Comparison of ENCODE assay signal across 8 cellular contexts in the genomic region with DNA sequence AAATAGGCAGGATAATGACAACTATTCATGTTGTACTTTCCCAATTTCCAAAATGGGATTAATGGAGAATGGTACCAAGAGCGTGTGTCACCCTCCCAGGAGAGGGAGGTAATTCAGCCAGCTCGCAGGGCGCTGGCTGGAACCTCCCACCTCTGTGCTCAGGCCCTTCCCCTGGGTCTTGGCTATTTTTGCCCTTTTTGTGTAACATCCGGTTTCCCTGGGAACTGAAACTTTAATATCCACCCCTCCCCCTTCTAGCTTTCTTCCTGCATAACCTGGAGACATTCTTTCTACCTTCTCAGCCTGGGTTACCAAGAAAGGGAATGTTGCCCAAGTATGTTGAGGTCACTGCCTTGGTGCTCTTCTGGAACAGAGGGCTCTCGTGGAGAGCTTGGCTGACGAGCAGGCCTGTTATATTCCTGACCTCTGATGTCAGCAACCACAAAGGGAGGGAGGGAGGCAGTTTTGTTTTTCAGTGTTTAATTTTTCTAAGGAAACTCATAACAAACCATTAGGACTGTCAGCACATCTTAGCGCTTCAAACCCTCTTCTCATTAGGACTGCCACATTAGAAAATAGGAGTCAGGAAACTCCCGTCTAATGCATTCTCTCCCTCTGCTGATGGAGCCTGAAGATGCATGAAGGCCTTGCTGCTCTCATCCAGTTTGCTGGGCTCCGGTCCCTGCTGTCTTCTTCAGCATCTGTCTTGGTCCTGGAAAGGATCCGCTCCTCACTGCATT. TPM values are rescaled to one million over a fixed set of nuclear protein-coding genes. Genes with fewer than 3 reads are reported as not detected.
DNase-seq lines count a peak whose midpoint lies in the region; ATAC-seq and TF ChIP-seq lines count a peak whose summit lies in the region.

No MANE protein-coding gene starts in this region.

- BruUV-seq in PC-9 (replicated peaks; lab: Mats Ljungman, UMichigan), result no TSS peak

- H4K20me1 ChIP-seq in PC-9 (ENCODE audit: insufficient read depth) (no peaks in the 10 kb centered on the region), osteoblast (ENCODE audit: insufficient read depth, low read length) (no peaks in the 10 kb centered on the region)

- no peak for TF ChIP-seq CTCF in PC-9 (conservative IDR thresholded peaks at IDR 0.05)
- no peak for TF ChIP-seq CTCF in esophagus squamous epithelium (IDR thresholded peaks at IDR 0.05)
- TF ChIP-seq CTCF in osteoblast (IDR thresholded peaks at IDR 0.05; ENCODE audit: extremely low read depth, low read depth, low read length), result peak; percentile 24

- H3K4me1 ChIP-seq in PC-9 (replicated peaks; ENCODE audit: insufficient read depth) (peaks cover 70% of the 10 kb centered on the region), esophagus squamous epithelium (peaks cover 34 to 65% (median 51%) of the 10 kb centered on the region in 3 donors), osteoblast (ENCODE audit: insufficient read depth, low read length) (peaks cover 61% of the 10 kb centered on the region)

- H2AFZ ChIP-seq in PC-9, result no peak overlapping the region
- H2AFZ ChIP-seq in osteoblast (ENCODE audit: low read length), result peak overlapping the region; percentile 33

- no peaks in the 10 kb centered on the region; the same call in 1 of the 2 replicates for H3K9me2 ChIP-seq in PC-9 (ENCODE audit: insufficient read depth)

- POLR2A ChIA-PET in PC-9 (lab: Charles Lee; ENCODE audit: unreplicated experiment), result interaction anchor here (0.5 to 1.0 kb wide), 5 partner anchors 26 to 370 kb away, joined by 3 to 7 read pairs (median 4); a partner anchor contains a TSS

- H3K4me2 ChIP-seq in PC-9 (peak overlapping the region; percentile 59), osteoblast (ENCODE audit: insufficient read depth, low read length) (peak overlapping the region; percentile 71)

- H3K9me3 ChIP-seq in PC-9 (ENCODE audit: insufficient read depth, low read depth), result no peaks in the 10 kb centered on the region
- H3K9me3 ChIP-seq in esophagus squamous epithelium, result no peaks in the 10 kb centered on the region
- H3K9me3 ChIP-seq in osteoblast (ENCODE audit: low read depth, low read length), result no peaks in the 10 kb centered on the region

- H3F3A ChIP-seq in PC-9 (ENCODE audit: insufficient read depth, low read depth), result peaks cover 39% of the 10 kb centered on the region

- 41 to 71% methylated on average over 9 to 10 of the region's 10 CpGs for WGBS in esophagus squamous epithelium, 2 donors

- H3K27ac ChIP-seq in PC-9 (peak overlapping the region; percentile 87), esophagus squamous epithelium (peak overlapping the region; percentile 63 to 92 (median 84)), osteoblast (ENCODE audit: low read depth, low read length) (peak overlapping the region; percentile 98)

- no peak for TF ChIP-seq POLR2A in esophagus squamous epithelium (IDR thresholded peaks at IDR 0.05)

- intact Hi-C loops in PC-9 (cut with micrococcal nuclease; ENCODE audit: unreplicated experiment), result loop anchor here (1.0 to 5.0 kb wide), 3 partner anchors 26 to 50 kb away; no protein-coding TSS in a partner anchor
- intact Hi-C loops in esophagus squamous epithelium (cut with DNase I), result no loop called here

- H3K27me3 ChIP-seq in PC-9 (ENCODE audit: insufficient read depth, low read depth) (no peaks in the 10 kb centered on the region), esophagus squamous epithelium (no peaks in the 10 kb centered on the region), osteoblast (ENCODE audit: insufficient read depth, low read length) (no peaks in the 10 kb centered on the region)

- DNase-seq in PC-9, result peak; percentile 75 to 99
- DNase-seq in esophagus squamous epithelium (lab: John Stamatoyannopoulos, UW), result no peak
- DNase-seq in osteoblast (ENCODE audit: insufficient read length, low spot score, missing footprints), result peak; percentile 93
- DNase-seq in DMS 273 treated with DMSO at 0.1 percent for 48 hours (lab: John Stamatoyannopoulos, UW), result no peak
- no peak for DNase-seq in stimulated activated naive CD8-positive, alpha-beta T cell treated with anti-CD3 and anti-CD28 coated beads, Interleukin-15, Interleukin-2, amounts not matched to agents 100 U/mL and 50 U/mL, for 24 hours
- no peak for DNase-seq in DMS53 treated with DMSO at 0.1 percent for 48 hours (lab: John Stamatoyannopoulos, UW; ENCODE audit: unreplicated experiment)

- H3K36me3 ChIP-seq in PC-9 (ENCODE audit: low read depth), result no peaks in the 10 kb centered on the region
- no peaks in the 10 kb centered on the region for H3K36me3 ChIP-seq in esophagus squamous epithelium
- H3K36me3 ChIP-seq in osteoblast (ENCODE audit: insufficient read depth, low read length), result no peaks in the 10 kb centered on the region

- CTCF ChIA-PET in PC-9 (lab: Charles Lee), result interaction anchor here (1.1 kb wide), 1 partner anchor 36 kb away, joined by 4 read pairs; no protein-coding TSS in a partner anchor

- ATAC-seq in GM18498 (IDR thresholded peaks at IDR 0.05; ENCODE audit: unreplicated experiment) (peak; percentile 69), HG02798 (IDR thresholded peaks at IDR 0.05; ENCODE audit: poor library complexity, unreplicated experiment) (peak; percentile 77)
- no peak for ATAC-seq in stimulated activated naive CD8-positive, alpha-beta T cell treated with anti-CD3 and anti-CD28 coated beads, Interleukin-15, Interleukin-2, amounts not matched to agents 100 U/mL and 50 U/mL, for 24 hours

- H3K4me3 ChIP-seq in PC-9 (no peak overlapping the region), esophagus squamous epithelium (peak overlapping the region in 1 of 4 donors; percentile 5), osteoblast (ENCODE audit: insufficient read depth, low read length) (peak overlapping the region; percentile 32)

- H3K79me2 ChIP-seq in PC-9 (ENCODE audit: low read depth), result no peaks in the 10 kb centered on the region
- H3K79me2 ChIP-seq in osteoblast (ENCODE audit: insufficient read depth, low read length), result no peaks in the 10 kb centered on the region

RNA-seq across cellular contexts. Expression of a gene that starts 25.6 kb away (rescaled TPM):
- total RNA-seq in PC-9 (2021), result 0.31 and 0.50 TPM in 2 replicates
- 1 to 10 TPM in 2 of 4 donors, under 1 TPM in 2; 0.23 to 7.2 (median 2.8) TPM for total RNA-seq in esophagus squamous epithelium
- total RNA-seq in osteoblast, result 31.5 and 39.8 TPM in 2 replicates

RNA-seq across cellular contexts. Expression of a gene that starts 44.5 kb away (rescaled TPM):
- 3.2 and 3.3 TPM in 2 replicates for total RNA-seq in PC-9 (2021)
- total RNA-seq in esophagus squamous epithelium, result 1 to 10 TPM in 2 of 4 donors, under 1 TPM in 2; 0.31 to 6.7 (median 2.4) TPM
- total RNA-seq in osteoblast, result 5.3 and 6.9 TPM in 2 replicates

Comparison
In these comparisons a context has a peak if more than half of its experiments do, and no peak if none do; other contexts are left out.
1. DNase-seq: peak in PC-9 (2 of 2) and osteoblast (single experiment); none in esophagus squamous epithelium (single experiment), DMS 273 treated with DMSO at 0.1 percent for 48 hours (single experiment), stimulated activated naive CD8-positive, alpha-beta T cell treated with anti-CD3 and anti-CD28 coated beads, Interleukin-15, Interleukin-2, amounts not matched to agents 100 U/mL and 50 U/mL, for 24 hours (single experiment) and DMS53 treated with DMSO at 0.1 percent for 48 hours (single experiment).
2. Peak in every context shown above with its lines, with median percentiles within 50 percentile points of each other: H3K27ac ChIP-seq.